Comparison of ENCODE assay signal across 9 cellular contexts in the genomic region with DNA sequence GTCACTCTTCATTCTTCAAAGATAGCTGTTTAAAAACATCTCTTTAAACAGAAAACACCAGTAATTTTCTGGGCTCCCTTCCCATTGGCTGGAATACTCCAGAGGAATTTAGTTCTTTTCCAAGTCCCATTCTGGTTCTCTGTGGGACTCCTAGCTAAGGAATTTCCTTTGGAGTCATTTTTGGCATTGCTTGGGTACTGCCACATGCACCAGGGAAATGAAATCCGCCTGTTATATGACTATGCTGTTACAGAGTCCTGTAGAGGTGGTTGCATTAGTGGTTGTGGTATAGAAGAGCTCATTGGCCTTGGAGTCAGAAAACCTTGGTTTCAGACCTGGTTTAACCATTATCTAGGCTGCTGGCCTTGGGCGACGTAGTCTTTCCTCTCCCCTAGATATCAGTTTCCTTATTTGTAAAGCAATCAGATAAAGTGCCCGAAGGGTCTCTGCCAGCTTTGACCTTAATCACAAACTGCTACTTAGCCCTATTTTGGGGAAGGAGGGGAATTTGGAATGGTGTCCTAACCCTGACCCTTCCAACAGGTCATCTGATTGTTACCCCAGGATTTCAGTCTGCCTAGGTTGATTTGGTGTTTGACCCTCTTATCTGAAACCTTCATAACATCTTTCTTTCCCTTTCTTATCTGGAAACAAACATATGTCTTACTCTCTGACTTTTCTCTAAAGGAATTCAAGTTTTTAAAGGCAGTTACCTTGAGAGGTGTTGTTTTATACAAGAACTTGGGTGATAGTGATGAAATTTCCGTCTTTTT. TPM values are rescaled to one million over a fixed set of nuclear protein-coding genes. Genes with fewer than 3 reads are reported as not detected.
DNase-seq lines count a peak whose midpoint lies in the region; ATAC-seq and TF ChIP-seq lines count a peak whose summit lies in the region.
"Had no signal": no experiment of that assay in that cellular context is flagged by ENCODE, and none has a peak within 500 bp of the region (broad histone marks: within the 10 kb centered on the region; RNA-seq: fewer than 3 reads in every experiment).

No MANE protein-coding gene starts in this region.

- H3K27ac Mint-ChIP-seq in natural killer cell treated with Interleukin-12 subunit alpha and Interleukin-12 subunit beta and Interleukin-15 and Interleukin-18, amount 100 ng/mL, for 72 hours, result no peak overlapping the region
- no peak overlapping the region for H3K27ac Mint-ChIP-seq in activated T-cell treated with anti-CD3 and anti-CD28 coated beads, Interleukin-2, amount 50 U/mL, for 24 hours

- no peak for TF ChIP-seq CTCF in AG04449 (IDR thresholded peaks at IDR 0.05; ENCODE audit: insufficient read depth, low read length, missing control alignments)

- H3K4me1 Mint-ChIP-seq in natural killer cell treated with Interleukin-12 subunit alpha and Interleukin-12 subunit beta and Interleukin-15 and Interleukin-18, amount 100 ng/mL, for 72 hours (ENCODE audit: low read depth in 2 of 2), result peaks cover 0 to 4% of the 10 kb centered on the region in 2 donors
- H3K4me1 Mint-ChIP-seq in activated T-cell treated with anti-CD3 and anti-CD28 coated beads, Interleukin-2, amount 50 U/mL, for 24 hours (ENCODE audit: low read depth), result no peaks in the 10 kb centered on the region

- POLR2A ChIA-PET in AG04449 (lab: Yijun Ruan, JAX), result interaction anchor here (0.6 to 0.7 kb wide), 3 partner anchors 17 to 400 kb away, joined by 3 to 4 read pairs (median 3); no protein-coding TSS in a partner anchor

- peaks cover 6 to 13% of the 10 kb centered on the region in 2 donors for H3K27me3 Mint-ChIP-seq in natural killer cell treated with Interleukin-12 subunit alpha and Interleukin-12 subunit beta and Interleukin-15 and Interleukin-18, amount 100 ng/mL, for 72 hours
- peaks cover 3% of the 10 kb centered on the region for H3K27me3 Mint-ChIP-seq in activated T-cell treated with anti-CD3 and anti-CD28 coated beads, Interleukin-2, amount 50 U/mL, for 24 hours

- DNase-seq in AG04449 (ENCODE audit: low read depth, low spot score) (peak; percentile 45), OCI-M1 (lab: John Stamatoyannopoulos, UW) (peak; percentile 43), iPS DF 19.7 (ENCODE audit: low read depth, low spot score) (peak; percentile 71)
- no peak for DNase-seq in natural killer cell treated with Interleukin-12 subunit alpha and Interleukin-12 subunit beta and Interleukin-15 and Interleukin-18, amount 100 ng/mL, for 72 hours (ENCODE audit: low spot score)
- no peak for DNase-seq in NK-92 treated with Interleukin-12 subunit alpha and Interleukin-12 subunit beta, amount 100 ng/mL, for 24 hours (lab: John Stamatoyannopoulos, UW)
- DNase-seq in activated T-cell treated with anti-CD3 and anti-CD28 coated beads, Interleukin-2, amount 50 U/mL, for 24 hours, result no peak
- DNase-seq: activated CD4-positive, alpha-beta T cell treated with anti-CD3 and anti-CD28 coated beads for 48 hours had no signal

- no peak overlapping the region for H3K4me3 ChIP-seq in AG04449 (ENCODE audit: low read depth, low read length)

- peak; percentile 96 for ATAC-seq in GM21619 (IDR thresholded peaks at IDR 0.05; ENCODE audit: unreplicated experiment)
- no peak for ATAC-seq in natural killer cell treated with Interleukin-12 subunit alpha and Interleukin-12 subunit beta and Interleukin-15 and Interleukin-18, amount 100 ng/mL, for 72 hours
- ATAC-seq in HG03039 (IDR thresholded peaks at IDR 0.05; ENCODE audit: unreplicated experiment), result no peak

- no peaks in the 10 kb centered on the region for H3K9me3 Mint-ChIP-seq in natural killer cell treated with Interleukin-12 subunit alpha and Interleukin-12 subunit beta and Interleukin-15 and Interleukin-18, amount 100 ng/mL, for 72 hours
- H3K9me3 Mint-ChIP-seq in activated T-cell treated with anti-CD3 and anti-CD28 coated beads, Interleukin-2, amount 50 U/mL, for 24 hours, result no peaks in the 10 kb centered on the region

- no peaks in the 10 kb centered on the region for H3K36me3 Mint-ChIP-seq in natural killer cell treated with Interleukin-12 subunit alpha and Interleukin-12 subunit beta and Interleukin-15 and Interleukin-18, amount 100 ng/mL, for 72 hours
- H3K36me3 Mint-ChIP-seq in activated T-cell treated with anti-CD3 and anti-CD28 coated beads, Interleukin-2, amount 50 U/mL, for 24 hours (ENCODE audit: low read depth), result no peaks in the 10 kb centered on the region

- H3K4me3 Mint-ChIP-seq in natural killer cell treated with Interleukin-12 subunit alpha and Interleukin-12 subunit beta and Interleukin-15 and Interleukin-18, amount 100 ng/mL, for 72 hours, result no peak overlapping the region
- H3K4me3 Mint-ChIP-seq in activated T-cell treated with anti-CD3 and anti-CD28 coated beads, Interleukin-2, amount 50 U/mL, for 24 hours, result no peak overlapping the region

- CTCF ChIA-PET in AG04449 (lab: Yijun Ruan, JAX), result interaction anchor here (0.7 to 19.8 kb wide), 14 partner anchors 8 to 503 kb away, joined by 3 to 538 read pairs (median 5); partner anchors contain the start of genes RPL39L and SST

RNA-seq across cellular contexts. Expression of gene RTP1, which starts 13.5 kb away (rescaled TPM):
- not detected for total RNA-seq in natural killer cell treated with Interleukin-12 subunit alpha and Interleukin-12 subunit beta and Interleukin-15 and Interleukin-18, amount 100 ng/mL, for 72 hours

Comparison
In these comparisons a context has a peak if more than half of its experiments do, and no peak if none do; other contexts are left out.
1. DNase-seq: peak in AG04449 (single experiment), OCI-M1 (single experiment) and iPS DF 19.7 (single experiment); none in natural killer cell treated with Interleukin-12 subunit alpha and Interleukin-12 subunit beta and Interleukin-15 and Interleukin-18, amount 100 ng/mL, for 72 hours (single experiment), NK-92 treated with Interleukin-12 subunit alpha and Interleukin-12 subunit beta, amount 100 ng/mL, for 24 hours (single experiment) and activated T-cell treated with anti-CD3 and anti-CD28 coated beads, Interleukin-2, amount 50 U/mL, for 24 hours (single experiment).